8 cellular contexts compared by ENCODE assay signal in genomic region chr1:238951809-238952208, GRCh38.
DNase-seq lines count a peak whose midpoint lies in the region; ATAC-seq and TF ChIP-seq lines count a peak whose summit lies in the region.

No MANE protein-coding gene starts in this region.

- H3K36me3 ChIP-seq in BJ (ENCODE audit: control insufficient read depth, insufficient read depth, low read length) (no peaks in the 10 kb centered on the region), adipocyte (ENCODE audit: control insufficient read depth, insufficient read depth, low read length, severe bottlenecking) (no peaks in the 10 kb centered on the region), uterus (no peaks in the 10 kb centered on the region)

- intact Hi-C loops in left colon (cut with DNase I, micrococcal nuclease) (no loop called here), uterus (cut with DNase I; ENCODE audit: low total_unique reads) (no loop called here)
- intact Hi-C loops in CD4-positive, alpha-beta T cell (cut with DNase I, micrococcal nuclease): no loop called here

- no peaks in the 10 kb centered on the region for H3K4me1 Mint-ChIP-seq in CD4-positive, alpha-beta T cell (ENCODE audit: low read depth)
- H3K4me1 Mint-ChIP-seq in activated T-helper 17 cell treated with anti-CD3 and anti-CD28 coated beads, Interleukin-2, amount 50 U/mL, for 72 hours: no peaks in the 10 kb centered on the region

- DNase-seq in BJ (ENCODE audit: low read depth): no peak
- peak; percentile 63 for DNase-seq in KG1 (lab: John Stamatoyannopoulos, UW)
- DNase-seq in adipocyte (ENCODE audit: low read depth): peak; percentile 83
- peak in 1 of 2 donors; percentile 33 for DNase-seq in left colon
- no peak for DNase-seq in NCI-H510A treated with DMSO at 0.1 percent for 48 hours (lab: John Stamatoyannopoulos, UW)
- DNase-seq in uterus: no peak
- no peak for DNase-seq in CD4-positive, alpha-beta T cell

- H3K27ac Mint-ChIP-seq in CD4-positive, alpha-beta T cell: no peak overlapping the region
- no peak overlapping the region for H3K27ac Mint-ChIP-seq in activated T-helper 17 cell treated with anti-CD3 and anti-CD28 coated beads, Interleukin-2, amount 50 U/mL, for 72 hours

- H3K4me1 ChIP-seq in adipocyte (ENCODE audit: control insufficient read depth, insufficient read depth, low read length) (peaks cover 7% of the 10 kb centered on the region), uterus (no peaks in the 10 kb centered on the region)

- peak; percentile 49 for ATAC-seq in left colon
- ATAC-seq in CD4-positive, alpha-beta T cell (ENCODE audit: poor library complexity): no peak
- no peak for ATAC-seq in activated T-helper 17 cell treated with anti-CD3 and anti-CD28 coated beads, Interleukin-2, amount 50 U/mL, for 72 hours (replicated peaks)

- H3K4me3 ChIP-seq in BJ (ENCODE audit: low read depth, low read length) (no peak overlapping the region), adipocyte (ENCODE audit: low read length) (no peak overlapping the region), uterus (no peak overlapping the region)

- no peak for TF ChIP-seq POLR2A in uterus (IDR thresholded peaks at IDR 0.05)

- H3K9me3 ChIP-seq in adipocyte (ENCODE audit: control insufficient read depth, low read length) (no peaks in the 10 kb centered on the region), uterus (no peaks in the 10 kb centered on the region)
- H3K9me3 ChIP-seq in CD4-positive, alpha-beta T cell (ENCODE audit: control insufficient read depth, low read length): no peaks in the 10 kb centered on the region

- H3K27me3 ChIP-seq in BJ (ENCODE audit: control insufficient read depth, insufficient read depth, low read length): no peaks in the 10 kb centered on the region
- H3K27me3 ChIP-seq in adipocyte (replicated peaks; ENCODE audit: control insufficient read depth, insufficient read depth, low read length): no peaks in the 10 kb centered on the region
- no peaks in the 10 kb centered on the region for H3K27me3 ChIP-seq in uterus
- H3K27me3 ChIP-seq in CD4-positive, alpha-beta T cell (ENCODE audit: control insufficient read depth, insufficient read depth, low read length): no peaks in the 10 kb centered on the region

- H3K9me3 Mint-ChIP-seq in CD4-positive, alpha-beta T cell: no peaks in the 10 kb centered on the region
- peaks cover 9% of the 10 kb centered on the region for H3K9me3 Mint-ChIP-seq in activated T-helper 17 cell treated with anti-CD3 and anti-CD28 coated beads, Interleukin-2, amount 50 U/mL, for 72 hours

- no peaks in the 10 kb centered on the region for H3K36me3 Mint-ChIP-seq in CD4-positive, alpha-beta T cell (ENCODE audit: low read depth)
- no peaks in the 10 kb centered on the region for H3K36me3 Mint-ChIP-seq in activated T-helper 17 cell treated with anti-CD3 and anti-CD28 coated beads, Interleukin-2, amount 50 U/mL, for 72 hours (ENCODE audit: low read depth)

- no peak overlapping the region for H3K9ac ChIP-seq in adipocyte (ENCODE audit: low read length)

- POLR2A ChIA-PET in BJ (lab: Charles Lee): no interaction called here
- POLR2A ChIA-PET in CD4-positive, alpha-beta T cell (lab: Charles Lee): no interaction called here

- H3K27me3 Mint-ChIP-seq in CD4-positive, alpha-beta T cell: no peaks in the 10 kb centered on the region
- no peaks in the 10 kb centered on the region for H3K27me3 Mint-ChIP-seq in activated T-helper 17 cell treated with anti-CD3 and anti-CD28 coated beads, Interleukin-2, amount 50 U/mL, for 72 hours

- no peak overlapping the region for H3K27ac ChIP-seq in uterus
- no peak overlapping the region for H3K27ac ChIP-seq in CD4-positive, alpha-beta T cell (ENCODE audit: low read depth, low read length)

- CTCF ChIA-PET in BJ (lab: Yijun Ruan, JAX): interaction anchor here (0.7 kb wide), 1 partner anchor 12 kb away, joined by 3 read pairs; no protein-coding TSS in a partner anchor
- CTCF ChIA-PET in CD4-positive, alpha-beta T cell (lab: Charles Lee): no interaction called here

- H3K4me3 Mint-ChIP-seq in CD4-positive, alpha-beta T cell: no peak overlapping the region
- H3K4me3 Mint-ChIP-seq in activated T-helper 17 cell treated with anti-CD3 and anti-CD28 coated beads, Interleukin-2, amount 50 U/mL, for 72 hours: no peak overlapping the region

- TF ChIP-seq CTCF in BJ (IDR thresholded peaks at IDR 0.05; ENCODE audit: insufficient read depth, low read depth, low read length) (peak; percentile 17; the same call in 1 of the 2 replicates), uterus (IDR thresholded peaks at IDR 0.05) (no peak)
- no peak for TF ChIP-seq CTCF in CD4-positive, alpha-beta T cell (IDR thresholded peaks at IDR 0.05)

Comparison
In these comparisons a context has a peak if more than half of its experiments do, and no peak if none do; other contexts are left out.
1. DNase-seq: peak in KG1 (single experiment) and adipocyte (single experiment); none in BJ (single experiment), NCI-H510A treated with DMSO at 0.1 percent for 48 hours (single experiment), uterus (0 of 2) and CD4-positive, alpha-beta T cell (0 of 10).